Comparison of ENCODE assay signal across 21 cellular contexts in genomic region chr11:114368918-114369680, GRCh38. TPM values are rescaled to one million over a fixed set of nuclear protein-coding genes. Genes with fewer than 3 reads are reported as not detected.
DNase-seq lines count a peak whose midpoint lies in the region; ATAC-seq, FAIRE-seq and TF ChIP-seq lines count a peak whose summit lies in the region.
"Had no signal": no experiment of that assay in that cellular context is flagged by ENCODE, and none has a peak within 500 bp of the region (broad histone marks: within the 10 kb centered on the region; RNA-seq: fewer than 3 reads in every experiment).

No MANE protein-coding gene starts in this region.

- no peak overlapping the region for H3K18ac ChIP-seq in mesenchymal stem cell (ENCODE audit: low read depth in 1 of 2, low read length in 2 of 2)

- peak; percentile 21 for ATAC-seq in PC-3

- peak; percentile 8 for DNase-seq in COR-L47 (lab: John Stamatoyannopoulos, UW)
- peak; percentile 80 for DNase-seq in PC-3
- DNase-seq in bronchial epithelial cell (ENCODE audit: low read depth): peak; percentile 59
- no peak for DNase-seq in mesenchymal stem cell
- no peak for DNase-seq in NCI-H2171 treated with DMSO at 0.1 percent for 48 hours (lab: John Stamatoyannopoulos, UW)
- DNase-seq in hypothalamus (lab: John Stamatoyannopoulos, UW): no peak
- DNase-seq in activated CD4-positive, alpha-beta T cell treated with anti-CD3 and anti-CD28 coated beads, Interleukin-2, amount 50 U/mL, for 48 hours: no peak
- DNase-seq: BE2C; CD4-positive, CD25-positive, alpha-beta regulatory T cell; GF-D8; GM23248; Kasumi-1; MM.1S; NCI-H1092; NCI-H1436 treated with DMSO at 0.1 percent for 48 hours; NCI-H2081 treated with DMSO at 0.1 percent for 48 hours; NCI-H510A had no signal

- no peak overlapping the region for H2BK5ac ChIP-seq in mesenchymal stem cell (ENCODE audit: low read depth, low read length, poor library complexity, severe bottlenecking)

- no peak overlapping the region for H2BK12ac ChIP-seq in mesenchymal stem cell (ENCODE audit: low read length in 2 of 2)

- FAIRE-seq in bronchial epithelial cell (lab: Jason Lieb, UNC): no peak
- FAIRE-seq: A204.1 had no signal

- no peak overlapping the region for H3K23ac ChIP-seq in mesenchymal stem cell (ENCODE audit: low read length in 2 of 2)

- intact Hi-C loops in PC-3 (cut with micrococcal nuclease): no loop called here

- BruUV-seq in PC-3 (replicated peaks; lab: Mats Ljungman, UMichigan): no TSS peak

- H2BK120ac ChIP-seq in mesenchymal stem cell (ENCODE audit: low read depth, low read length): no peak overlapping the region

- H3K79me2 ChIP-seq in PC-3 (ENCODE audit: low read length): no peaks in the 10 kb centered on the region

- no peak overlapping the region for H2BK15ac ChIP-seq in mesenchymal stem cell (ENCODE audit: low read depth, poor library complexity, severe bottlenecking)

- no peak overlapping the region for H2AFZ ChIP-seq in PC-3 (ENCODE audit: low read length)
- H2AFZ ChIP-seq in mesenchymal stem cell (ENCODE audit: low read depth, low read length): no peak overlapping the region
- H2AFZ ChIP-seq: GM23248, PC-9 had no signal

- H3K9ac ChIP-seq in PC-3 (ENCODE audit: low read length) (no peak overlapping the region), mesenchymal stem cell (ENCODE audit: low read length) (no peak overlapping the region)
- H3K9ac ChIP-seq: GM23248 had no signal

- H3K4me1 ChIP-seq in PC-3 (ENCODE audit: insufficient read depth, low read length): peaks cover 31% of the 10 kb centered on the region
- H3K4me1 ChIP-seq in mesenchymal stem cell (ENCODE audit: control insufficient read depth, insufficient read depth, low read depth, low read length): peaks cover 11% of the 10 kb centered on the region
- H3K4me1 ChIP-seq: BE2C, HAP-1 had no signal

- H4K20me1 ChIP-seq in PC-3 (ENCODE audit: low read length): no peaks in the 10 kb centered on the region

- H4K91ac ChIP-seq in mesenchymal stem cell (ENCODE audit: low read length): no peak overlapping the region

- no peaks in the 10 kb centered on the region for H3F3A ChIP-seq in PC-3 (ENCODE audit: low read length, unreplicated experiment)

- H3K14ac ChIP-seq in mesenchymal stem cell (ENCODE audit: low read length in 2 of 2): no peak overlapping the region

- H3K4ac ChIP-seq in mesenchymal stem cell (ENCODE audit: low read depth in 1 of 2, low read length in 2 of 2): no peak overlapping the region

- H3K4me3 ChIP-seq in PC-3 (ENCODE audit: low read length) (no peak overlapping the region), bronchial epithelial cell (ENCODE audit: low read depth, low read length) (no peak overlapping the region), mesenchymal stem cell (ENCODE audit: insufficient read depth in 1 of 2, low read depth in 1 of 2, low read length in 2 of 2) (no peak overlapping the region)
- H3K4me3 ChIP-seq: GM23248, HAP-1, PC-9, SJSA1 had no signal

- H3K4me2 ChIP-seq in PC-3 (ENCODE audit: low read length): peak overlapping the region; percentile 32; the same call in 1 of the 2 replicates
- H3K4me2 ChIP-seq in mesenchymal stem cell (ENCODE audit: low read length, poor library complexity, severe bottlenecking): no peak overlapping the region
- H3K4me2 ChIP-seq: PC-9 had no signal

- H3K27me3 ChIP-seq in PC-3 (ENCODE audit: low read length) (peaks cover 3% of the 10 kb centered on the region; the same call in 1 of the 2 replicates), bronchial epithelial cell (ENCODE audit: control insufficient read depth, insufficient read depth, low read length) (no peaks in the 10 kb centered on the region), mesenchymal stem cell (ENCODE audit: control insufficient read depth in 1 of 2, insufficient read depth in 1 of 2, low read length in 2 of 2) (no peaks in the 10 kb centered on the region)
- H3K27me3 ChIP-seq: SJSA1 had no signal

- H3K36me3 ChIP-seq in PC-3 (ENCODE audit: low read depth, low read length): no peaks in the 10 kb centered on the region
- no peaks in the 10 kb centered on the region for H3K36me3 ChIP-seq in bronchial epithelial cell (ENCODE audit: control insufficient read depth, insufficient read depth, low read length)
- H3K36me3 ChIP-seq in mesenchymal stem cell (ENCODE audit: control insufficient read depth in 1 of 2, insufficient read depth in 2 of 2, low read depth in 1 of 2, low read length in 2 of 2): no peaks in the 10 kb centered on the region
- H3K36me3 ChIP-seq: BE2C, HAP-1, SJSA1 had no signal

- H3K27ac ChIP-seq in PC-3 (ENCODE audit: low read length) (no peak overlapping the region), mesenchymal stem cell (ENCODE audit: low read length, poor library complexity, severe bottlenecking) (no peak overlapping the region)
- H3K27ac ChIP-seq: GM23248, PC-9 had no signal

- no peak overlapping the region for H4K8ac ChIP-seq in mesenchymal stem cell (ENCODE audit: low read length)

- H3K9me3 ChIP-seq in PC-3 (ENCODE audit: low read length) (no peaks in the 10 kb centered on the region), mesenchymal stem cell (ENCODE audit: control insufficient read depth, low read length) (no peaks in the 10 kb centered on the region)
- H3K9me3 ChIP-seq: BE2C, HAP-1, SJSA1 had no signal

- 98% methylated on average over 5 of the region's 5 CpGs for WGBS in mesenchymal stem cell

- TF ChIP-seq CTCF in PC-3 (conservative IDR thresholded peaks at IDR 0.05; ENCODE audit: low read depth, low read length) (no peak), bronchial epithelial cell (IDR thresholded peaks at IDR 0.05; ENCODE audit: insufficient read depth, low read length, severe bottlenecking) (no peak)

- POLR2A ChIA-PET in PC-3 (lab: Charles Lee; ENCODE audit: unreplicated experiment): interaction anchor here (0.6 kb wide), 2 partner anchors 16 to 209 kb away, joined by 3 to 5 read pairs; no protein-coding TSS in a partner anchor

- no peaks in the 10 kb centered on the region for H3K9me2 ChIP-seq in PC-3 (replicated peaks; ENCODE audit: low read length)

- H3K79me1 ChIP-seq in mesenchymal stem cell (replicated peaks; ENCODE audit: low read length, poor library complexity, severe bottlenecking): peaks cover 1% of the 10 kb centered on the region

- CTCF ChIA-PET in PC-3 (lab: Charles Lee): no interaction called here

- peak overlapping the region; percentile 61 for H2AK5ac ChIP-seq in mesenchymal stem cell (ENCODE audit: low read length, severe bottlenecking)

RNA-seq across cellular contexts. Expression of gene C11orf71, which starts 31.2 kb away (rescaled TPM):
- total RNA-seq in PC-3 (2014; rRNA removed) (5.0 and 8.1 TPM in 2 replicates), bronchial epithelial cell (2.1 and 3.5 TPM in 2 replicates)
- polyA plus RNA-seq in mesenchymal stem cell (2013, experiment 1 of 2): 3.3 TPM
- 3.0 TPM for polyA plus RNA-seq in mesenchymal stem cell (2013, experiment 2 of 2)

RNA-seq across cellular contexts. Expression of gene RBM7, which starts 31.4 kb away (rescaled TPM):
- total RNA-seq in PC-3 (2014; rRNA removed): 18.4 and 30.1 TPM in 2 replicates
- 36.4 and 37.9 TPM in 2 replicates for total RNA-seq in bronchial epithelial cell
- 46.6 TPM for polyA plus RNA-seq in mesenchymal stem cell (2013, experiment 1 of 2)
- 48.4 TPM for polyA plus RNA-seq in mesenchymal stem cell (2013, experiment 2 of 2)

Comparison
In these comparisons a context has a peak if more than half of its experiments do, and no peak if none do; other contexts are left out.
1. DNase-seq: peak in COR-L47 (single experiment), PC-3 (single experiment) and bronchial epithelial cell (single experiment); none in mesenchymal stem cell (single experiment), NCI-H2171 treated with DMSO at 0.1 percent for 48 hours (single experiment), hypothalamus (0 of 51) and activated CD4-positive, alpha-beta T cell treated with anti-CD3 and anti-CD28 coated beads, Interleukin-2, amount 50 U/mL, for 48 hours (0 of 2).